Comparison of ENCODE assay signal across 1 cellular context in the genomic region with DNA sequence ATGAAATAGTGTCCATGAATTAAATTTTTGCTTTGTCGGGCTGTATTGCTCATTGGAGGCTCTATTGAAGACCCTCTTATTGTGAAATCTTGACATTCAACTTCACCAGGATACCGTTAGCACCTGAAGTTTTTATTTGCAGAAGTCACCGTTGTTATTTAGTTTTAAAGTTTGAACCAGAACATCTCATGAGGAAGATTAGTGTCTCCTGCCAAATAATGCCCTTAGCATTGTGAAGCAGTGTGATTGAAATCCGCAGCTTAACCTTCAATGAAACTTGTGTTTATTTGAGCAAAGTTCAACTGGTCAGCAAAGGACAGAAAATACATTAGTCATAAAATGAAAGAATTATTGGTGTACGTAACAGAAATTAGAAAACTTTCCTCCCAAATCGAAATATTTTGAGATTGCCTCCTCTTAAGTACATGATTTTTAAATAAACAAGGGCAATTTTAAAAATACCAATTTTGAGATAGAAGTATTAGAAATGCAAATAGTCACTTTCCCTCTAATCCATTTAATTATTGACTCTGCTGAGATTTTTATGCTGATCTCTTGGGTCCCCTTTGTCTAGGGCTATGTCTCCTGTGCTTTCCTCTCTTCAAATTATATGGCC.
A peak's percentile ranks its signal among the peaks of the same experiment; 100 is the strongest.
TF ChIP-seq lines count a peak whose summit lies in the region.

No MANE protein-coding gene starts in this region.

TF ChIP-seq in HepG2, 621 proteins besides CTCF, POLR2A, EP300 and RAD21 (continued from another document):
- TF ChIP-seq, protein P1, sequence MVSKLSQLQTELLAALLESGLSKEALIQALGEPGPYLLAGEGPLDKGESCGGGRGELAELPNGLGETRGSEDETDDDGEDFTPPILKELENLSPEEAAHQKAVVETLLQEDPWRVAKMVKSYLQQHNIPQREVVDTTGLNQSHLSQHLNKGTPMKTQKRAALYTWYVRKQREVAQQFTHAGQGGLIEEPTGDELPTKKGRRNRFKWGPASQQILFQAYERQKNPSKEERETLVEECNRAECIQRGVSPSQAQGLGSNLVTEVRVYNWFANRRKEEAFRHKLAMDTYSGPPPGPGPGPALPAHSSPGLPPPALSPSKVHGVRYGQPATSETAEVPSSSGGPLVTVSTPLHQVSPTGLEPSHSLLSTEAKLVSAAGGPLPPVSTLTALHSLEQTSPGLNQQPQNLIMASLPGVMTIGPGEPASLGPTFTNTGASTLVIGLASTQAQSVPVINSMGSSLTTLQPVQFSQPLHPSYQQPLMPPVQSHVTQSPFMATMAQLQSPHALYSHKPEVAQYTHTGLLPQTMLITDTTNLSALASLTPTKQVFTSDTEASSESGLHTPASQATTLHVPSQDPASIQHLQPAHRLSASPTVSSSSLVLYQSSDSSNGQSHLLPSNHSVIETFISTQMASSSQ (IDR thresholded peaks at IDR 0.05; ENCODE audit: low read depth), result no peak
- TF ChIP-seq, protein P1 (CRISPR knock-in tag; IDR thresholded peaks at IDR 0.05; ENCODE audit: borderline replicate concordance), result peak; percentile 34; the same call in 1 of the 2 replicates
- TF ChIP-seq SIX4 (CRISPR knock-in tag; IDR thresholded peaks at IDR 0.05) (peak; percentile 35; the same call in 1 of the 2 replicates), ASH2L (IDR thresholded peaks at IDR 0.05; ENCODE audit: insufficient read length, low read depth, low read length) (peak; percentile 53), PTBP1 (IDR thresholded peaks at IDR 0.05; ENCODE audit: low read depth, low read length, poor library complexity, severe bottlenecking) (no peak), POGZ (CRISPR knock-in tag; IDR thresholded peaks at IDR 0.05) (0 out of 2 replicates have a peak, but pooled peaks have one; percentile 34), SALL1 (CRISPR knock-in tag; IDR thresholded peaks at IDR 0.05) (peak; percentile 42; the same call in 1 of the 2 replicates), NR2F2 (IDR thresholded peaks at IDR 0.05; ENCODE audit: borderline replicate concordance, low read depth) (peak; percentile 33; the same call in 1 of the 2 replicates), HNF4G (IDR thresholded peaks at IDR 0.05; ENCODE audit: borderline replicate concordance, low read depth, low read length) (peak; percentile 44; the same call in 1 of the 2 replicates), HNF4G (CRISPR knock-in tag; IDR thresholded peaks at IDR 0.05; ENCODE audit: borderline replicate concordance, low read depth) (no peak; the same call in 1 of the 2 replicates), NFE2L2 (IDR thresholded peaks at IDR 0.05; ENCODE audit: low read length) (0 out of 2 replicates have a peak, but pooled peaks have one; percentile 1)
- TF ChIP-seq, protein P2, sequence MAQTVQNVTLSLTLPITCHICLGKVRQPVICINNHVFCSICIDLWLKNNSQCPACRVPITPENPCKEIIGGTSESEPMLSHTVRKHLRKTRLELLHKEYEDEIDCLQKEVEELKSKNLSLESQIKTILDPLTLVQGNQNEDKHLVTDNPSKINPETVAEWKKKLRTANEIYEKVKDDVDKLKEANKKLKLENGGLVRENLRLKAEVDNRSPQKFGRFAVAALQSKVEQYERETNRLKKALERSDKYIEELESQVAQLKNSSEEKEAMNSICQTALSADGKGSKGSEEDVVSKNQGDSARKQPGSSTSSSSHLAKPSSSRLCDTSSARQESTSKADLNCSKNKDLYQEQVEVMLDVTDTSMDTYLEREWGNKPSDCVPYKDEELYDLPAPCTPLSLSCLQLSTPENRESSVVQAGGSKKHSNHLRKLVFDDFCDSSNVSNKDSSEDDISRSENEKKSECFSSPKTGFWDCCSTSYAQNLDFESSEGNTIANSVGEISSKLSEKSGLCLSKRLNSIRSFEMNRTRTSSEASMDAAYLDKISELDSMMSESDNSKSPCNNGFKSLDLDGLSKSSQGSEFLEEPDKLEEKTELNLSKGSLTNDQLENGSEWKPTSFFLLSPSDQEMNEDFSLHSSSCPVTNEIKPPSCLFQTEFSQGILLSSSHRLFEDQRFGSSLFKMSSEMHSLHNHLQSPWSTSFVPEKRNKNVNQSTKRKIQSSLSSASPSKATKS (CRISPR knock-in tag; IDR thresholded peaks at IDR 0.05), result no peak
- TF ChIP-seq, protein P3, sequence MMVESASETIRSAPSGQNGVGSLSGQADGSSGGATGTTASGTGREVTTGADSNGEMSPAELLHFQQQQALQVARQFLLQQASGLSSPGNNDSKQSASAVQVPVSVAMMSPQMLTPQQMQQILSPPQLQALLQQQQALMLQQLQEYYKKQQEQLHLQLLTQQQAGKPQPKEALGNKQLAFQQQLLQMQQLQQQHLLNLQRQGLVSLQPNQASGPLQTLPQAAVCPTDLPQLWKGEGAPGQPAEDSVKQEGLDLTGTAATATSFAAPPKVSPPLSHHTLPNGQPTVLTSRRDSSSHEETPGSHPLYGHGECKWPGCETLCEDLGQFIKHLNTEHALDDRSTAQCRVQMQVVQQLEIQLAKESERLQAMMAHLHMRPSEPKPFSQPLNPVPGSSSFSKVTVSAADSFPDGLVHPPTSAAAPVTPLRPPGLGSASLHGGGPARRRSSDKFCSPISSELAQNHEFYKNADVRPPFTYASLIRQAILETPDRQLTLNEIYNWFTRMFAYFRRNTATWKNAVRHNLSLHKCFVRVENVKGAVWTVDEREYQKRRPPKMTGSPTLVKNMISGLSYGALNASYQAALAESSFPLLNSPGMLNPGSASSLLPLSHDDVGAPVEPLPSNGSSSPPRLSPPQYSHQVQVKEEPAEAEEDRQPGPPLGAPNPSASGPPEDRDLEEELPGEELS (CRISPR knock-in tag; IDR thresholded peaks at IDR 0.05), result peak; percentile 83
